ENCODE assay signal across 1 cellular context in genomic region chr11:126355926-126356897, GRCh38.
TF ChIP-seq lines count a peak whose summit lies in the region.

No MANE protein-coding gene starts in this region.

TF ChIP-seq in GM12878, 131 proteins besides CTCF, POLR2A, EP300 and RAD21:
- TF ChIP-seq BHLHE40 (IDR thresholded peaks at IDR 0.05; ENCODE audit: borderline replicate concordance in 1 of 2, low read depth in 2 of 2, low read length in 1 of 2) = peak in 1 of 2 experiments; percentile 2; a peak in 2 of 4 replicates
- TF ChIP-seq HDGF (IDR thresholded peaks at IDR 0.05) = 0 out of 2 replicates have a peak, but pooled peaks have one; percentile 40
- TF ChIP-seq RUNX3 (IDR thresholded peaks at IDR 0.05; ENCODE audit: low read length) = no peak
